ENCODE assay signal across 2 cellular contexts in genomic region chr2:105798595-105798994, GRCh38.
TF ChIP-seq lines count a peak whose summit lies in the region.

No MANE protein-coding gene starts in this region.

TF ChIP-seq in K562, 482 proteins besides CTCF, POLR2A, EP300 and RAD21 (continued from another document):
- TF ChIP-seq HMBOX1 (IDR thresholded peaks at IDR 0.05): peak; percentile 49; the same call in 1 of the 2 replicates
- TF ChIP-seq CHAMP1 (IDR thresholded peaks at IDR 0.05): no peak
- no peak for TF ChIP-seq ZNF197 (CRISPR knock-in tag; IDR thresholded peaks at IDR 0.05; ENCODE audit: low read depth)
- TF ChIP-seq ZEB2 (IDR thresholded peaks at IDR 0.05): peak; percentile 41; the same call in 1 of the 2 replicates

TF ChIP-seq in HepG2, 621 proteins besides CTCF, POLR2A, EP300 and RAD21 (continued from another document):
- TF ChIP-seq EZH2 (conservative IDR thresholded peaks at IDR 0.05; ENCODE audit: low read depth, low read length): no peak
- no peak for TF ChIP-seq ZNF574 (CRISPR knock-in tag; IDR thresholded peaks at IDR 0.05)
- TF ChIP-seq CEBPB (IDR thresholded peaks at IDR 0.05; ENCODE audit: borderline replicate concordance, low read depth, low read length): no peak
- no peak for TF ChIP-seq NFE2L1 (CRISPR knock-in tag; IDR thresholded peaks at IDR 0.05; ENCODE audit: borderline replicate concordance)
- no peak for TF ChIP-seq ZNF773 (CRISPR knock-in tag; IDR thresholded peaks at IDR 0.05; ENCODE audit: borderline replicate concordance)
- no peak for TF ChIP-seq YEATS2 (CRISPR knock-in tag; IDR thresholded peaks at IDR 0.05; ENCODE audit: borderline replicate concordance)
- no peak for TF ChIP-seq SYNCRIP (IDR thresholded peaks at IDR 0.05; ENCODE audit: insufficient read depth, low read depth, low read length)
- no peak for TF ChIP-seq ZNF331 (CRISPR knock-in tag; IDR thresholded peaks at IDR 0.05)
- TF ChIP-seq SALL1 (CRISPR knock-in tag; IDR thresholded peaks at IDR 0.05): no peak
- TF ChIP-seq ZNF274 (CRISPR knock-in tag; IDR thresholded peaks at IDR 0.05): no peak
- TF ChIP-seq TOPORS (CRISPR knock-in tag; IDR thresholded peaks at IDR 0.05): no peak
- TF ChIP-seq THAP11 (CRISPR knock-in tag; IDR thresholded peaks at IDR 0.05): no peak
